Comparison of ENCODE assay signal across 1 cellular context in the genomic region with DNA sequence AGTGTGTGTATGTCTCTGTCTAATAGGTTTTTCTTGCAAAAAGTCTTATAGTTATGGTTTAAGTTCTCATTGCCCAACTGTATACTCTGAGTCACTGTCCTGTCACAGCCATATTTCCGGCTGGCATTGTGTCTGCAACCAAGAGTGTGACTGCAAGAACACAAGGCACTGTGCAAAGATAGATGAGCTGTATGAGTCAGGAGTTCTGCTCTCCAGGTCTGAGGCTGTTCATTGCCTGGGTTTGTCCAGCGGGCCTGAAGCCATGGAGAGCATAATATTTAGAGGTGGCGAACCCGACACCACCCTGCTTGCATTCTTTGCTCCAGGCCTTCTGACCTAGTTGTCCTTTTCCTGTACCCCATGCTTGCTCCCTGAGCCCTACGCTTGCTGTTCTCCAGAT.
TF ChIP-seq lines count a peak whose summit lies in the region.

No MANE protein-coding gene starts in this region.

TF ChIP-seq in WTC11, 78 proteins besides CTCF, POLR2A, EP300 and RAD21 (continued from another document):
- TF ChIP-seq, protein P1, sequence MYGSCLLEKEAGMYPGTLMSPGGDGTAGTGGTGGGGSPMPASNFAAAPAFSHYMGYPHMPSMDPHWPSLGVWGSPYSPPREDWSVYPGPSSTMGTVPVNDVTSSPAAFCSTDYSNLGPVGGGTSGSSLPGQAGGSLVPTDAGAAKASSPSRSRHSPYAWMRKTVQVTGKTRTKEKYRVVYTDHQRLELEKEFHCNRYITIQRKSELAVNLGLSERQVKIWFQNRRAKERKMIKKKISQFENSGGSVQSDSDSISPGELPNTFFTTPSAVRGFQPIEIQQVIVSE (CRISPR knock-in tag; IDR thresholded peaks at IDR 0.05; ENCODE audit: borderline replicate concordance), result no peak
- TF ChIP-seq ZNF671 (CRISPR knock-in tag; IDR thresholded peaks at IDR 0.05) (no peak), TCF7 (CRISPR knock-in tag; IDR thresholded peaks at IDR 0.05; ENCODE audit: low read depth) (no peak), NR2C2 (CRISPR knock-in tag; IDR thresholded peaks at IDR 0.05) (no peak), ZNF416 (CRISPR knock-in tag; IDR thresholded peaks at IDR 0.05) (no peak)
- TF ChIP-seq, protein P2, sequence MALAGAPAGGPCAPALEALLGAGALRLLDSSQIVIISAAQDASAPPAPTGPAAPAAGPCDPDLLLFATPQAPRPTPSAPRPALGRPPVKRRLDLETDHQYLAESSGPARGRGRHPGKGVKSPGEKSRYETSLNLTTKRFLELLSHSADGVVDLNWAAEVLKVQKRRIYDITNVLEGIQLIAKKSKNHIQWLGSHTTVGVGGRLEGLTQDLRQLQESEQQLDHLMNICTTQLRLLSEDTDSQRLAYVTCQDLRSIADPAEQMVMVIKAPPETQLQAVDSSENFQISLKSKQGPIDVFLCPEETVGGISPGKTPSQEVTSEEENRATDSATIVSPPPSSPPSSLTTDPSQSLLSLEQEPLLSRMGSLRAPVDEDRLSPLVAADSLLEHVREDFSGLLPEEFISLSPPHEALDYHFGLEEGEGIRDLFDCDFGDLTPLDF (CRISPR knock-in tag; IDR thresholded peaks at IDR 0.05), result no peak
